8 cellular contexts compared by ENCODE assay signal in the genomic region with DNA sequence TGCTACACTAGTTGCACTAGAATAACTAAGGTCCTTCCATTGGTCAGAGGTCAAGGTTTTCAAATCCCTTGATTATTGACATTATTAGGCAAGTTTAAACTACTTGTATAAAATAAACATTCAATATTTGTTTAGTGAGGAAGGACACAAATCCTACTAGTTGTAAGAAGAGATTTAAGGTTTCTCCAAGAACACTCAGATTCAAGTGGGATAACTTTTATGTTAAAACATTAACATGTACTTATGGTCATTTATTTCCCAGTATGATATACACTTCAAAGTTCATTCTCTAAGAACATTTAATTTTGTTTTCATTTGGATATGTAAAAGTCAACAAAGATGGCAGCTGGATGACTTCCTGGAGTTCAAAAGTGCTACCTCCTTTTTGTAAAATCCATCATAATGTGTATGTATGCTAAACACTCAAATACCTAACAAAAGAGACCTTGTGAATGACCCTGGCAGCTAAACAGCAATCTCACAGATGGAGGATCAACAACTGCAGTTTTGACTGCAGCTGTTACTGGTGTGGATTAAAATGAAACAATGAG. TPM values are rescaled to one million over a fixed set of nuclear protein-coding genes. Genes with fewer than 3 reads are reported as not detected.
DNase-seq lines count a peak whose midpoint lies in the region; ATAC-seq and TF ChIP-seq lines count a peak whose summit lies in the region.

No MANE protein-coding gene starts in this region.

- H3K4me1 ChIP-seq in GM23248 (ENCODE audit: insufficient read depth) (peaks cover 27% of the 10 kb centered on the region), OCI-LY7 (ENCODE audit: insufficient read depth, low read length, poor library complexity, severe bottlenecking) (peaks cover 50% of the 10 kb centered on the region), fibroblast of lung (ENCODE audit: control insufficient read depth, extremely low read depth, insufficient read depth, low read length) (peaks cover 4% of the 10 kb centered on the region), gastrocnemius medialis (peaks cover 36 to 39% of the 10 kb centered on the region in 2 donors)

- TSS peak; percentile 64 for BruUV-seq in OCI-LY7 (replicated peaks; lab: Mats Ljungman, UMichigan)

- H3K9ac ChIP-seq in GM23248 (peak overlapping the region; percentile 88), fibroblast of lung (ENCODE audit: insufficient read depth, low read length) (peak overlapping the region; percentile 91)

- DNase-seq in GM23248 (peak; percentile 17), OCI-LY7 (ENCODE audit: low spot score) (no peak), fibroblast of lung (ENCODE audit: low read depth in 2 of 2) (no peak), gastrocnemius medialis (no peak), iPS-NIHi11 (ENCODE audit: low spot score) (no peak), NCI-H2196 treated with DMSO at 0.1 percent for 48 hours (lab: John Stamatoyannopoulos, UW; ENCODE audit: unreplicated experiment) (no peak)

- H3K9me2 ChIP-seq in GM23248 (ENCODE audit: insufficient read depth) = no peaks in the 10 kb centered on the region
- H3K9me2 ChIP-seq in OCI-LY7 (ENCODE audit: insufficient read depth, low read length) = no peaks in the 10 kb centered on the region

- no peak for TF ChIP-seq CTCF in OCI-LY7 (conservative IDR thresholded peaks at IDR 0.05; ENCODE audit: low read length)
- TF ChIP-seq CTCF in fibroblast of lung (conservative IDR thresholded peaks at IDR 0.05 in 1 of 2, IDR thresholded peaks at IDR 0.05 in 1 of 2; ENCODE audit: low read depth in 1 of 2, low read length in 2 of 2) = no peak
- no peak for TF ChIP-seq CTCF in gastrocnemius medialis (IDR thresholded peaks at IDR 0.05 in 4 of 5, conservative IDR thresholded peaks at IDR 0.05 in 1 of 5)

- CTCF ChIA-PET in OCI-LY7 (lab: Charles Lee; ENCODE audit: unreplicated experiment) = no interaction called here

- peak overlapping the region; percentile 97 for H2AFZ ChIP-seq in GM23248
- peak overlapping the region; percentile 89; the same call in 1 of the 2 replicates for H2AFZ ChIP-seq in OCI-LY7 (ENCODE audit: low read length)
- H2AFZ ChIP-seq in fibroblast of lung (ENCODE audit: low read length) = no peak overlapping the region

- ATAC-seq in gastrocnemius medialis = no peak
- no peak for ATAC-seq in HG03520 (IDR thresholded peaks at IDR 0.05; ENCODE audit: unreplicated experiment)
- no peak for ATAC-seq in HG02623 (IDR thresholded peaks at IDR 0.05; ENCODE audit: unreplicated experiment)

- no peaks in the 10 kb centered on the region for H3K27me3 ChIP-seq in GM23248 (replicated peaks; ENCODE audit: insufficient read depth)
- H3K27me3 ChIP-seq in fibroblast of lung (ENCODE audit: control insufficient read depth, insufficient read depth, low read length) = no peaks in the 10 kb centered on the region
- no peaks in the 10 kb centered on the region for H3K27me3 ChIP-seq in gastrocnemius medialis

- intact Hi-C loops in OCI-LY7 (cut with micrococcal nuclease; ENCODE audit: unreplicated experiment) (loop anchor here (2.0 to 10.0 kb wide), 4 partner anchors 212 to 730 kb away; partner anchors contain the start of genes DDIAS, PRCP and RAB30), gastrocnemius medialis (cut with DNase I; ENCODE audit: low total_unique reads) (loop anchor here (10.0 kb wide), 2 partner anchors 130 to 280 kb away; partner anchors contain the start of gene PCF11)

- POLR2A ChIA-PET in OCI-LY7 (lab: Charles Lee) = interaction anchor here (0.6 to 1.7 kb wide), 4 partner anchors 9 to 396 kb away, joined by 3 to 8 read pairs (median 3); no protein-coding TSS in a partner anchor

- H3K4me3 ChIP-seq in GM23248 = peak overlapping the region; percentile 83
- peak overlapping the region; percentile 76 for H3K4me3 ChIP-seq in OCI-LY7 (ENCODE audit: low read depth, low read length, poor library complexity, severe bottlenecking)
- H3K4me3 ChIP-seq in fibroblast of lung (replicated peaks in 1 of 4; ENCODE audit: control extremely low read depth in 1 of 4, insufficient read depth in 1 of 4, low read depth in 3 of 4, low read length in 4 of 4) = peak overlapping the region; percentile 87 to 99 (median 94)
- H3K4me3 ChIP-seq in gastrocnemius medialis = peak overlapping the region; percentile 80 to 94 (median 90)

- H4K20me1 ChIP-seq in GM23248 (ENCODE audit: insufficient read depth) (no peaks in the 10 kb centered on the region), OCI-LY7 (ENCODE audit: insufficient read depth, low read length) (no peaks in the 10 kb centered on the region; the same call in 1 of the 2 replicates), fibroblast of lung (ENCODE audit: control insufficient read depth, extremely low read depth, insufficient read depth, low read length) (no peaks in the 10 kb centered on the region)

- H3K4me2 ChIP-seq in GM23248 (ENCODE audit: unreplicated experiment) (peak overlapping the region; percentile 91), OCI-LY7 (ENCODE audit: low read length) (peak overlapping the region; percentile 95), fibroblast of lung (ENCODE audit: extremely low read depth, insufficient read depth, low read length) (peak overlapping the region; percentile 99)

- no peaks in the 10 kb centered on the region for H3K9me3 ChIP-seq in GM23248 (ENCODE audit: low read depth)
- H3K9me3 ChIP-seq in OCI-LY7 (ENCODE audit: low read length) = no peaks in the 10 kb centered on the region
- H3K9me3 ChIP-seq in fibroblast of lung (ENCODE audit: control insufficient read depth, insufficient read depth, low read depth, low read length) = no peaks in the 10 kb centered on the region
- no peaks in the 10 kb centered on the region for H3K9me3 ChIP-seq in gastrocnemius medialis

- H3K36me3 ChIP-seq in GM23248 (ENCODE audit: low read depth) = peaks cover 6% of the 10 kb centered on the region; the same call in 1 of the 2 replicates
- peaks cover 21% of the 10 kb centered on the region for H3K36me3 ChIP-seq in OCI-LY7 (ENCODE audit: insufficient read depth, low read length)
- no peaks in the 10 kb centered on the region for H3K36me3 ChIP-seq in fibroblast of lung (ENCODE audit: control insufficient read depth, insufficient read depth, low read length)
- H3K36me3 ChIP-seq in gastrocnemius medialis = peaks cover 0 to 6% of the 10 kb centered on the region in 2 donors

- H3K27ac ChIP-seq in GM23248 (peak overlapping the region; percentile 91), OCI-LY7 (ENCODE audit: low read depth, low read length, poor library complexity, severe bottlenecking) (peak overlapping the region; percentile 76), fibroblast of lung (ENCODE audit: insufficient read depth, low read length) (peak overlapping the region; percentile 97), gastrocnemius medialis (peak overlapping the region; percentile 95 to 98 (median 97))

- peaks cover 60% of the 10 kb centered on the region for H3K79me2 ChIP-seq in GM23248 (ENCODE audit: insufficient read depth)
- H3K79me2 ChIP-seq in OCI-LY7 (ENCODE audit: insufficient read depth, low read depth, low read length) = peaks cover 25% of the 10 kb centered on the region
- peaks cover 36% of the 10 kb centered on the region for H3K79me2 ChIP-seq in fibroblast of lung (ENCODE audit: control insufficient read depth, insufficient read depth, low read length)

- peaks cover 7% of the 10 kb centered on the region; the same call in 1 of the 2 replicates for H3F3A ChIP-seq in GM23248 (ENCODE audit: insufficient read depth)

- in situ Hi-C loops in GM23248 (cut with MboI) = loop anchor here (10.0 kb wide), 1 partner anchor 440 kb away; no protein-coding TSS in a partner anchor
- in situ Hi-C loops in gastrocnemius medialis (cut with MboI; ENCODE audit: low sequenced_read_pairs in 4 of 4) = loop anchor here in 2 of 4 donors (10.0 to 25.0 kb wide), 2 partner anchors 210 to 528 kb away; partner anchors contain the start of gene RAB30 (in 1 of the 2)

- no peak for TF ChIP-seq POLR2A in gastrocnemius medialis (IDR thresholded peaks at IDR 0.05)

RNA-seq across cellular contexts. Expression of gene CCDC90B, which starts 1.6 kb away (rescaled TPM):
- total RNA-seq in GM23248 (2014; rRNA removed; shearing (Covaris generic)) = 49.9 and 53.1 TPM in 2 replicates
- polyA plus RNA-seq in GM23248 (2016; fragmentation: Nextera tagmentation; extraction: Ambion mirVana) = 97.8 and 113 TPM in 2 replicates
- 39.3 and 54.9 TPM in 2 replicates for total RNA-seq in OCI-LY7 (2014; rRNA removed; shearing (Covaris generic))
- total RNA-seq in OCI-LY7 (2022) = 47.4 and 52.8 TPM in 2 replicates
- total RNA-seq in fibroblast of lung = 94.3 and 109 TPM in 2 replicates
- polyA plus RNA-seq in fibroblast of lung = 52.9 and 66.2 TPM in 2 replicates
- polyA plus RNA-seq in fibroblast of lung (2012) = 53.1 and 61.5 TPM in 2 replicates
- polyA minus RNA-seq in fibroblast of lung (ENCODE audit: low replicate concordance) = 7.0 and 14.0 TPM in 2 replicates
- total RNA-seq in gastrocnemius medialis = 10 to 100 TPM; 18.1 to 30.1 (median 22.8) TPM
